ENCODE assay signal across 8 cellular contexts in genomic region chr20:21505810-21506530, GRCh38. TPM values are rescaled to one million over a fixed set of nuclear protein-coding genes. Genes with fewer than 3 reads are reported as not detected.
DNase-seq lines count a peak whose midpoint lies in the region; ATAC-seq and TF ChIP-seq lines count a peak whose summit lies in the region.

No MANE protein-coding gene starts in this region.

- peak overlapping the region; percentile 26 to 55 (median 41) for H3K4me3 ChIP-seq in right lobe of liver

- H3K27ac Mint-ChIP-seq in dendritic cell treated with granulocyte-macrophage colony-stimulating factor and Interleukin-4, amounts not matched to agents 40 ng/mL and 50 ng/mL, for 4 days = peak overlapping the region; percentile 63

- H3K4me1 ChIP-seq in right lobe of liver = peaks cover 0 to 21% (median 5%) of the 10 kb centered on the region in 4 donors

- 0% methylated on average over 16 of the region's 95 CpGs for WGBS in right lobe of liver (ENCODE audit: insufficient coverage, low coverage, low lambda C conversion rate, missing lambda C conversion rate)

- DNase-seq in EH (ENCODE audit: low read depth) (peak; percentile 42), KBM-7 (peak; percentile 84), right lobe of liver (peak; percentile 69 to 74 (median 69))
- DNase-seq in activated CD4-positive, alpha-beta T cell treated with anti-CD3 and anti-CD28 coated beads, Interleukin-2, amount 50 U/mL, for 1 hour = peak; percentile 67
- peak; percentile 40 to 72 (median 57) for DNase-seq in stimulated activated CD4-positive, alpha-beta T cell treated with anti-CD3 and anti-CD28 coated beads, TNF-alpha, amount 100 ng/mL, for 24 hours (ENCODE audit: low read depth in 3 of 3)

- in situ Hi-C loops in KBM-7 (cut with MboI; ENCODE audit: low pct_unique_long_range_greater_than_20kb, low sequenced_read_pairs) = loop anchor here (10.0 kb wide), 1 partner anchor 271 kb away; no protein-coding TSS in a partner anchor

- peaks cover 44% of the 10 kb centered on the region for H3K4me1 Mint-ChIP-seq in dendritic cell treated with granulocyte-macrophage colony-stimulating factor and Interleukin-4, amounts not matched to agents 40 ng/mL and 50 ng/mL, for 4 days (ENCODE audit: low read depth)

- H3K36me3 Mint-ChIP-seq in dendritic cell treated with granulocyte-macrophage colony-stimulating factor and Interleukin-4, amounts not matched to agents 40 ng/mL and 50 ng/mL, for 4 days (ENCODE audit: low read depth) = no peaks in the 10 kb centered on the region

- no peaks in the 10 kb centered on the region for H3K9me3 ChIP-seq in right lobe of liver

- H3K4me3 Mint-ChIP-seq in dendritic cell treated with granulocyte-macrophage colony-stimulating factor and Interleukin-4, amounts not matched to agents 40 ng/mL and 50 ng/mL, for 4 days = peak overlapping the region; percentile 65

- ATAC-seq in right lobe of liver (peak; percentile 79 to 90 (median 85)), HG03108 (IDR thresholded peaks at IDR 0.05; ENCODE audit: unreplicated experiment) (no peak), HG02763 (IDR thresholded peaks at IDR 0.05; ENCODE audit: unreplicated experiment) (no peak)

- peak; percentile 73 to 83 (median 74) for TF ChIP-seq CTCF in right lobe of liver (IDR thresholded peaks at IDR 0.05)

- intact Hi-C loops in dendritic cell treated with granulocyte-macrophage colony-stimulating factor and Interleukin-4, amounts not matched to agents 40 ng/mL and 50 ng/mL, for 4 days (cut with micrococcal nuclease) = loop anchor here (1.0 to 10.0 kb wide), 5 partner anchors 270 to 669 kb away; partner anchors contain the start of gene KIZ
- intact Hi-C loops in right lobe of liver (cut with DNase I) = loop anchor here (5.0 to 10.0 kb wide), 3 partner anchors 69 to 641 kb away; no protein-coding TSS in a partner anchor

- no peak for TF ChIP-seq POLR2A in right lobe of liver (IDR thresholded peaks at IDR 0.05)

- H3K36me3 ChIP-seq in right lobe of liver = no peaks in the 10 kb centered on the region

- peaks cover 91% of the 10 kb centered on the region for H3K27me3 Mint-ChIP-seq in dendritic cell treated with granulocyte-macrophage colony-stimulating factor and Interleukin-4, amounts not matched to agents 40 ng/mL and 50 ng/mL, for 4 days

- no peaks in the 10 kb centered on the region for H3K9me3 Mint-ChIP-seq in dendritic cell treated with granulocyte-macrophage colony-stimulating factor and Interleukin-4, amounts not matched to agents 40 ng/mL and 50 ng/mL, for 4 days

- peaks cover 5 to 22% of the 10 kb centered on the region in 2 donors for H3K27me3 ChIP-seq in right lobe of liver

- no peak overlapping the region for H3K27ac ChIP-seq in right lobe of liver

RNA-seq across cellular contexts. Expression of gene NKX2-2, which starts 7.9 kb away (rescaled TPM):
- not detected for total RNA-seq in right lobe of liver

Comparison
In these comparisons a context has a peak if more than half of its experiments do, and no peak if none do; other contexts are left out.
1. ATAC-seq: peak in right lobe of liver (4 of 4); none in HG03108 (single experiment) and HG02763 (single experiment).
2. Peak in every context shown above with its lines, with median percentiles within 50 percentile points of each other: DNase-seq.